19 cellular contexts compared by ENCODE assay signal in genomic region chr9:133982971-133983720, GRCh38. TPM values are rescaled to one million over a fixed set of nuclear protein-coding genes. Genes with fewer than 3 reads are reported as not detected.
DNase-seq lines count a peak whose midpoint lies in the region; ATAC-seq and TF ChIP-seq lines count a peak whose summit lies in the region.
"Had no signal": no experiment of that assay in that cellular context is flagged by ENCODE, and none has a peak within 500 bp of the region (broad histone marks: within the 10 kb centered on the region; RNA-seq: fewer than 3 reads in every experiment).

No MANE protein-coding gene starts in this region.

- DNase-seq in NT2/D1 (ENCODE audit: low read depth, low spot score) (no peak), iPS-NIHi11 (ENCODE audit: low spot score) (peak; percentile 7), neuronal stem cell (ENCODE audit: low spot score) (no peak), hepatocyte (ENCODE audit: low spot score) (no peak)
- DNase-seq in activated CD8-positive, alpha-beta memory T cell treated with anti-CD3 and anti-CD28 coated beads, Interleukin-2, amount 50 U/mL, for 4 hours: no peak
- no peak for DNase-seq in activated CD4-positive, alpha-beta T cell treated with anti-CD3 and anti-CD28 coated beads, Interleukin-2, amount 50 U/mL, for 1 hour
- DNase-seq: Calu3; central memory CD4-positive, alpha-beta T cell; dorsolateral prefrontal cortex; NCI-H1694; NCI-H2171 treated with DMSO at 0.1 percent for 48 hours; NK-92 treated with Interleukin-12 subunit alpha and Interleukin-12 subunit beta, amount 100 ng/mL, for 24 hours; RPMI8226 had no signal

- no peak overlapping the region for H3K14ac ChIP-seq in neuronal stem cell (ENCODE audit: low read length)

- no peak overlapping the region for H2BK12ac ChIP-seq in neuronal stem cell (ENCODE audit: low read length)

- H3K27ac ChIP-seq in BLaER1 (peak overlapping the region; percentile 74; the same call in 1 of the 2 replicates), neuronal stem cell (replicated peaks; ENCODE audit: low read length) (no peak overlapping the region), hepatocyte (no peak overlapping the region)
- H3K27ac ChIP-seq: ascending aorta had no signal

- H3K36me3 ChIP-seq in BLaER1 (no peaks in the 10 kb centered on the region), NT2/D1 (ENCODE audit: insufficient read depth, insufficient read length, low read length) (peaks cover 48% of the 10 kb centered on the region), neuronal stem cell (replicated peaks in 1 of 2; ENCODE audit: control insufficient read depth in 2 of 2, insufficient read depth in 2 of 2, low read length in 2 of 2) (peaks cover 1 to 32% of the 10 kb centered on the region in 2 donors), hepatocyte (replicated peaks; ENCODE audit: insufficient read depth, low read depth) (no peaks in the 10 kb centered on the region)
- H3K36me3 ChIP-seq: ascending aorta, HAP-1 had no signal

- H2BK5ac ChIP-seq in neuronal stem cell (ENCODE audit: low read length): peak overlapping the region; percentile 88

- H3K27me3 ChIP-seq in BLaER1 (no peaks in the 10 kb centered on the region), NT2/D1 (ENCODE audit: insufficient read depth, insufficient read length) (no peaks in the 10 kb centered on the region), neuronal stem cell (ENCODE audit: control insufficient read depth in 3 of 3, insufficient read depth in 3 of 3, low read depth in 1 of 3, low read length in 3 of 3) (no peaks in the 10 kb centered on the region), hepatocyte (no peaks in the 10 kb centered on the region)
- H3K27me3 ChIP-seq: ascending aorta, dorsolateral prefrontal cortex had no signal

- H3K4me3 ChIP-seq in BLaER1: no peak overlapping the region
- no peak overlapping the region for H3K4me3 ChIP-seq in NT2/D1 (ENCODE audit: insufficient read length, low read depth)
- H3K4me3 ChIP-seq in neuronal stem cell (ENCODE audit: low read length in 2 of 2): no peak overlapping the region
- no peak overlapping the region for H3K4me3 ChIP-seq in hepatocyte
- H3K4me3 ChIP-seq: ascending aorta, dorsolateral prefrontal cortex, HAP-1, smooth muscle cell had no signal

- H3K9ac ChIP-seq in BLaER1 (no peak overlapping the region; the same call in 1 of the 2 replicates), NT2/D1 (ENCODE audit: insufficient read length, low read depth) (peak overlapping the region; percentile 21), neuronal stem cell (ENCODE audit: low read depth, low read length, poor library complexity) (no peak overlapping the region)

- H2BK15ac ChIP-seq in neuronal stem cell (ENCODE audit: low read length): no peak overlapping the region

- H2AFZ ChIP-seq in neuronal stem cell (ENCODE audit: low read length): no peak overlapping the region
- no peak overlapping the region for H2AFZ ChIP-seq in hepatocyte

- H4K8ac ChIP-seq in neuronal stem cell (ENCODE audit: low read depth, low read length): no peak overlapping the region

- no peak overlapping the region for H2BK120ac ChIP-seq in neuronal stem cell (ENCODE audit: low read depth, low read length)

- H2AK5ac ChIP-seq in neuronal stem cell (ENCODE audit: low read depth, low read length): no peak overlapping the region

- H3K9me3 ChIP-seq in BLaER1: no peaks in the 10 kb centered on the region
- no peaks in the 10 kb centered on the region for H3K9me3 ChIP-seq in NT2/D1 (ENCODE audit: insufficient read depth, low read length)
- no peaks in the 10 kb centered on the region for H3K9me3 ChIP-seq in neuronal stem cell (replicated peaks in 1 of 2; ENCODE audit: control insufficient read depth in 2 of 2, insufficient read depth in 1 of 2, low read depth in 1 of 2, low read length in 2 of 2)
- no peaks in the 10 kb centered on the region for H3K9me3 ChIP-seq in hepatocyte (ENCODE audit: low read depth)
- H3K9me3 ChIP-seq: ascending aorta, HAP-1 had no signal

- H3K23ac ChIP-seq in neuronal stem cell (ENCODE audit: low read depth, low read length, poor library complexity): peak overlapping the region; percentile 11

- H4K91ac ChIP-seq in neuronal stem cell (ENCODE audit: low read depth, low read length, poor library complexity): no peak overlapping the region

- H3K4me1 ChIP-seq in BLaER1 (peaks cover 70% of the 10 kb centered on the region), NT2/D1 (ENCODE audit: insufficient read depth, insufficient read length) (peaks cover 34% of the 10 kb centered on the region), neuronal stem cell (ENCODE audit: control insufficient read depth in 2 of 2, insufficient read depth in 1 of 2, low read depth in 1 of 2, low read length in 2 of 2) (peaks cover 19 to 29% of the 10 kb centered on the region in 2 donors), hepatocyte (ENCODE audit: insufficient read depth) (peaks cover 31% of the 10 kb centered on the region)
- H3K4me1 ChIP-seq: HAP-1 had no signal

- no CpG with 5 or more reads among the region's 25 CpGs for WGBS in neuronal stem cell (ENCODE audit: extremely low coverage in 2 of 2, insufficient read length in 2 of 2, insufficient replicate concordance in 1 of 2), 2 donors
- 88% methylated on average over 25 of the region's 25 CpGs for WGBS in hepatocyte (ENCODE audit: low lambda C conversion rate, missing lambda C conversion rate)

- no peak overlapping the region for H3K18ac ChIP-seq in neuronal stem cell (ENCODE audit: low read length)

- H3K9me2 ChIP-seq in hepatocyte (replicated peaks; ENCODE audit: insufficient read depth): no peaks in the 10 kb centered on the region

- H3K4me2 ChIP-seq in BLaER1 (peak overlapping the region; percentile 90), neuronal stem cell (ENCODE audit: insufficient read depth, low read length, poor library complexity, severe bottlenecking) (no peak overlapping the region), hepatocyte (no peak overlapping the region)
- H3K4me2 ChIP-seq: smooth muscle cell had no signal

- TF ChIP-seq CTCF in hepatocyte (IDR thresholded peaks at IDR 0.05; ENCODE audit: poor library complexity): no peak

- no peak for ATAC-seq in GM21619 (IDR thresholded peaks at IDR 0.05; ENCODE audit: unreplicated experiment)
- ATAC-seq: SK-N-SH treated with all-trans-retinoic acid at 6 μM for 48 hours had no signal

- peaks cover 35% of the 10 kb centered on the region for H3K79me1 ChIP-seq in neuronal stem cell (ENCODE audit: low read depth, low read length)

- no peak overlapping the region for H3K4ac ChIP-seq in neuronal stem cell (ENCODE audit: low read length)

- H4K20me1 ChIP-seq in BLaER1 (peaks cover 97% of the 10 kb centered on the region), hepatocyte (ENCODE audit: insufficient read depth, poor library complexity, severe bottlenecking) (peaks cover 85% of the 10 kb centered on the region)

- H3K79me2 ChIP-seq in hepatocyte: peaks cover 100% of the 10 kb centered on the region

RNA-seq across cellular contexts. Expression of gene VAV2, which starts 9.0 kb away (rescaled TPM):
- polyA plus RNA-seq in neuronal stem cell (2013, experiment 1 of 2): 18.5 TPM
- polyA plus RNA-seq in neuronal stem cell (2013, experiment 2 of 2): 18.8 TPM
- total RNA-seq in hepatocyte: 22.2 and 24.9 TPM in 2 replicates
- polyA plus RNA-seq in hepatocyte: 27.5 and 27.7 TPM in 2 replicates

RNA-seq across cellular contexts. Expression of gene BRD3OS, which starts 42.1 kb away (rescaled TPM):
- 33.0 TPM for polyA plus RNA-seq in neuronal stem cell (2013, experiment 1 of 2)
- 33.5 TPM for polyA plus RNA-seq in neuronal stem cell (2013, experiment 2 of 2)
- total RNA-seq in hepatocyte: 13.4 and 14.9 TPM in 2 replicates
- 13.3 and 13.4 TPM in 2 replicates for polyA plus RNA-seq in hepatocyte
